ENCODE assay signal across 1 cellular context in the genomic region with DNA sequence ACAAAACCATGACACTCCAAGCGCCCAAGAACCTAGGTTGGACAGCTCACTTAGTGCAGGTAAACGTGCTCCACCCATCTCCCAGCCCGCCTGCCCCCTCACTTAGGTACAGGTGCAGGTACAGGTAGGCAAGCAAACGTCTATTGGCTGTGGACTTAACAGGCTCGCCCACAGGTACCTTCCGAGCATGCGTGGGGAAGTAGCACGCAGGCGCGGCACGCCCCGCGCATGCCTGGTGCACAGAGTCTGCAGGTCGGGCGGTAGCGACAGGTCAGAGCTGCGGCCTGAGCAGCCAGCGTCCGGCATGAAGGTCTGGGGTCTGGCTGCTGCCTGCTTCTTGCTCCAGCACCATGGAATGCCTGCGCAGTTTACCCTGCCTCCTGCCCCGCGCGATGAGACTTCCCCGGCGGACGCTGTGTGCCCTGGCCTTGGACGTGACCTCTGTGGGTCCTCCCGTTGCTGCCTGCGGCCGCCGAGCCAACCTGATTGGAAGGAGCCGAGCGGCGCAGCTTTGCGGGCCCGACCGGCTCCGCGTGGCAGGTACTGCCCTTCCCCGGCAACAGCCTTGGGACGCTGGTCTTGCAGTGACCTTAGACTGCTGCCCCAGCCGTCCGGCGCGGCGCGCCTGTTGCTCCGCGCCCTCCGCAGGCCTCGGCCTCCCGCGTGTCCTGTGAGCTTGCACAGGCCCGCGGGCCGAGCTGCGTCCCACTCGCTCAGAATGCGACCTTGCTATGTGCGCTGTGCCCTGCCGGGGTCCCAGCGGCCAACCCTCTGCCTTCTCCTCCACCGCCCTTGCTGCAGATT.
TF ChIP-seq lines count a peak whose summit lies in the region.

A gene with protein sequence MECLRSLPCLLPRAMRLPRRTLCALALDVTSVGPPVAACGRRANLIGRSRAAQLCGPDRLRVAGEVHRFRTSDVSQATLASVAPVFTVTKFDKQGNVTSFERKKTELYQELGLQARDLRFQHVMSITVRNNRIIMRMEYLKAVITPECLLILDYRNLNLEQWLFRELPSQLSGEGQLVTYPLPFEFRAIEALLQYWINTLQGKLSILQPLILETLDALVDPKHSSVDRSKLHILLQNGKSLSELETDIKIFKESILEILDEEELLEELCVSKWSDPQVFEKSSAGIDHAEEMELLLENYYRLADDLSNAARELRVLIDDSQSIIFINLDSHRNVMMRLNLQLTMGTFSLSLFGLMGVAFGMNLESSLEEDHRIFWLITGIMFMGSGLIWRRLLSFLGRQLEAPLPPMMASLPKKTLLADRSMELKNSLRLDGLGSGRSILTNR (plus strand): TSS at position 240 of the 804 bp plus-strand sequence. CDS start 111 bp downstream, at position 351.

TF ChIP-seq in K562, 482 proteins besides CTCF, POLR2A, EP300 and RAD21 (continued from another document and continues in another):
- TF ChIP-seq, protein P1, sequence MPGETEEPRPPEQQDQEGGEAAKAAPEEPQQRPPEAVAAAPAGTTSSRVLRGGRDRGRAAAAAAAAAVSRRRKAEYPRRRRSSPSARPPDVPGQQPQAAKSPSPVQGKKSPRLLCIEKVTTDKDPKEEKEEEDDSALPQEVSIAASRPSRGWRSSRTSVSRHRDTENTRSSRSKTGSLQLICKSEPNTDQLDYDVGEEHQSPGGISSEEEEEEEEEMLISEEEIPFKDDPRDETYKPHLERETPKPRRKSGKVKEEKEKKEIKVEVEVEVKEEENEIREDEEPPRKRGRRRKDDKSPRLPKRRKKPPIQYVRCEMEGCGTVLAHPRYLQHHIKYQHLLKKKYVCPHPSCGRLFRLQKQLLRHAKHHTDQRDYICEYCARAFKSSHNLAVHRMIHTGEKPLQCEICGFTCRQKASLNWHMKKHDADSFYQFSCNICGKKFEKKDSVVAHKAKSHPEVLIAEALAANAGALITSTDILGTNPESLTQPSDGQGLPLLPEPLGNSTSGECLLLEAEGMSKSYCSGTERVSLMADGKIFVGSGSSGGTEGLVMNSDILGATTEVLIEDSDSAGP (CRISPR knock-in tag; IDR thresholded peaks at IDR 0.05): no peak
- no peak for TF ChIP-seq PHF21A (IDR thresholded peaks at IDR 0.05; ENCODE audit: borderline replicate concordance, low read depth)
- TF ChIP-seq ASH1L (IDR thresholded peaks at IDR 0.05; ENCODE audit: borderline replicate concordance, low read depth, partially characterized antibody): no peak
- TF ChIP-seq, protein P2, sequence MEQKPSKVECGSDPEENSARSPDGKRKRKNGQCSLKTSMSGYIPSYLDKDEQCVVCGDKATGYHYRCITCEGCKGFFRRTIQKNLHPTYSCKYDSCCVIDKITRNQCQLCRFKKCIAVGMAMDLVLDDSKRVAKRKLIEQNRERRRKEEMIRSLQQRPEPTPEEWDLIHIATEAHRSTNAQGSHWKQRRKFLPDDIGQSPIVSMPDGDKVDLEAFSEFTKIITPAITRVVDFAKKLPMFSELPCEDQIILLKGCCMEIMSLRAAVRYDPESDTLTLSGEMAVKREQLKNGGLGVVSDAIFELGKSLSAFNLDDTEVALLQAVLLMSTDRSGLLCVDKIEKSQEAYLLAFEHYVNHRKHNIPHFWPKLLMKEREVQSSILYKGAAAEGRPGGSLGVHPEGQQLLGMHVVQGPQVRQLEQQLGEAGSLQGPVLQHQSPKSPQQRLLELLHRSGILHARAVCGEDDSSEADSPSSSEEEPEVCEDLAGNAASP (IDR thresholded peaks at IDR 0.05): no peak
- TF ChIP-seq HNRNPH1 (optimal IDR thresholded peaks at IDR 0.05; ENCODE audit: low read depth, low read length): no peak
- TF ChIP-seq, protein P3, sequence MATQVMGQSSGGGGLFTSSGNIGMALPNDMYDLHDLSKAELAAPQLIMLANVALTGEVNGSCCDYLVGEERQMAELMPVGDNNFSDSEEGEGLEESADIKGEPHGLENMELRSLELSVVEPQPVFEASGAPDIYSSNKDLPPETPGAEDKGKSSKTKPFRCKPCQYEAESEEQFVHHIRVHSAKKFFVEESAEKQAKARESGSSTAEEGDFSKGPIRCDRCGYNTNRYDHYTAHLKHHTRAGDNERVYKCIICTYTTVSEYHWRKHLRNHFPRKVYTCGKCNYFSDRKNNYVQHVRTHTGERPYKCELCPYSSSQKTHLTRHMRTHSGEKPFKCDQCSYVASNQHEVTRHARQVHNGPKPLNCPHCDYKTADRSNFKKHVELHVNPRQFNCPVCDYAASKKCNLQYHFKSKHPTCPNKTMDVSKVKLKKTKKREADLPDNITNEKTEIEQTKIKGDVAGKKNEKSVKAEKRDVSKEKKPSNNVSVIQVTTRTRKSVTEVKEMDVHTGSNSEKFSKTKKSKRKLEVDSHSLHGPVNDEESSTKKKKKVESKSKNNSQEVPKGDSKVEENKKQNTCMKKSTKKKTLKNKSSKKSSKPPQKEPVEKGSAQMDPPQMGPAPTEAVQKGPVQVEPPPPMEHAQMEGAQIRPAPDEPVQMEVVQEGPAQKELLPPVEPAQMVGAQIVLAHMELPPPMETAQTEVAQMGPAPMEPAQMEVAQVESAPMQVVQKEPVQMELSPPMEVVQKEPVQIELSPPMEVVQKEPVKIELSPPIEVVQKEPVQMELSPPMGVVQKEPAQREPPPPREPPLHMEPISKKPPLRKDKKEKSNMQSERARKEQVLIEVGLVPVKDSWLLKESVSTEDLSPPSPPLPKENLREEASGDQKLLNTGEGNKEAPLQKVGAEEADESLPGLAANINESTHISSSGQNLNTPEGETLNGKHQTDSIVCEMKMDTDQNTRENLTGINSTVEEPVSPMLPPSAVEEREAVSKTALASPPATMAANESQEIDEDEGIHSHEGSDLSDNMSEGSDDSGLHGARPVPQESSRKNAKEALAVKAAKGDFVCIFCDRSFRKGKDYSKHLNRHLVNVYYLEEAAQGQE (CRISPR knock-in tag; IDR thresholded peaks at IDR 0.05; ENCODE audit: low read depth): peak; percentile 75; the same call in 1 of the 2 replicates
- TF ChIP-seq HDGF (IDR thresholded peaks at IDR 0.05): no peak
- no peak for TF ChIP-seq ZNF121 (CRISPR knock-in tag; conservative IDR thresholded peaks at IDR 0.05)
- TF ChIP-seq JUN (IDR thresholded peaks at IDR 0.05; ENCODE audit: borderline replicate concordance, low read depth, low read length): no peak
- TF ChIP-seq JUN (CRISPR knock-in tag; IDR thresholded peaks at IDR 0.05; ENCODE audit: borderline replicate concordance): peak; percentile 83; the same call in 1 of the 2 replicates
- TF ChIP-seq, protein P4, sequence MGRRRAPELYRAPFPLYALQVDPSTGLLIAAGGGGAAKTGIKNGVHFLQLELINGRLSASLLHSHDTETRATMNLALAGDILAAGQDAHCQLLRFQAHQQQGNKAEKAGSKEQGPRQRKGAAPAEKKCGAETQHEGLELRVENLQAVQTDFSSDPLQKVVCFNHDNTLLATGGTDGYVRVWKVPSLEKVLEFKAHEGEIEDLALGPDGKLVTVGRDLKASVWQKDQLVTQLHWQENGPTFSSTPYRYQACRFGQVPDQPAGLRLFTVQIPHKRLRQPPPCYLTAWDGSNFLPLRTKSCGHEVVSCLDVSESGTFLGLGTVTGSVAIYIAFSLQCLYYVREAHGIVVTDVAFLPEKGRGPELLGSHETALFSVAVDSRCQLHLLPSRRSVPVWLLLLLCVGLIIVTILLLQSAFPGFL (CRISPR knock-in tag; IDR thresholded peaks at IDR 0.05): no peak
- TF ChIP-seq NCOA6 (IDR thresholded peaks at IDR 0.05): no peak; the same call in 1 of the 2 replicates
- TF ChIP-seq FOSL1 (tag; conservative IDR thresholded peaks at IDR 0.05): no peak
- TF ChIP-seq, protein P5, sequence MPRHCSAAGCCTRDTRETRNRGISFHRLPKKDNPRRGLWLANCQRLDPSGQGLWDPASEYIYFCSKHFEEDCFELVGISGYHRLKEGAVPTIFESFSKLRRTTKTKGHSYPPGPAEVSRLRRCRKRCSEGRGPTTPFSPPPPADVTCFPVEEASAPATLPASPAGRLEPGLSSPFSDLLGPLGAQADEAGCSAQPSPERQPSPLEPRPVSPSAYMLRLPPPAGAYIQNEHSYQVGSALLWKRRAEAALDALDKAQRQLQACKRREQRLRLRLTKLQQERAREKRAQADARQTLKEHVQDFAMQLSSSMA (CRISPR knock-in tag; IDR thresholded peaks at IDR 0.05): no peak
- TF ChIP-seq ETV5 (CRISPR knock-in tag; IDR thresholded peaks at IDR 0.05; ENCODE audit: low read depth): no peak; the same call in 1 of the 2 replicates
- no peak for TF ChIP-seq ZNF507 (tag; conservative IDR thresholded peaks at IDR 0.05)
- no peak for TF ChIP-seq ZNF764 (CRISPR knock-in tag; IDR thresholded peaks at IDR 0.05; ENCODE audit: low read depth)
- TF ChIP-seq ZNF124 (CRISPR knock-in tag; IDR thresholded peaks at IDR 0.05): no peak
- TF ChIP-seq ZBTB17 (CRISPR knock-in tag; IDR thresholded peaks at IDR 0.05): peak; percentile 69; the same call in 1 of the 2 replicates
- TF ChIP-seq DACH1 (IDR thresholded peaks at IDR 0.05; ENCODE audit: partially characterized antibody): no peak
- TF ChIP-seq TCF3 (CRISPR knock-in tag; IDR thresholded peaks at IDR 0.05): peak; percentile 17; the same call in 1 of the 2 replicates
- no peak for TF ChIP-seq DDX20 (tag; IDR thresholded peaks at IDR 0.05; ENCODE audit: low read depth)
- TF ChIP-seq CBFA2T2 (conservative IDR thresholded peaks at IDR 0.05): no peak
- no peak for TF ChIP-seq ZFP30 (CRISPR knock-in tag; IDR thresholded peaks at IDR 0.05; ENCODE audit: borderline replicate concordance)
- TF ChIP-seq, protein P6, sequence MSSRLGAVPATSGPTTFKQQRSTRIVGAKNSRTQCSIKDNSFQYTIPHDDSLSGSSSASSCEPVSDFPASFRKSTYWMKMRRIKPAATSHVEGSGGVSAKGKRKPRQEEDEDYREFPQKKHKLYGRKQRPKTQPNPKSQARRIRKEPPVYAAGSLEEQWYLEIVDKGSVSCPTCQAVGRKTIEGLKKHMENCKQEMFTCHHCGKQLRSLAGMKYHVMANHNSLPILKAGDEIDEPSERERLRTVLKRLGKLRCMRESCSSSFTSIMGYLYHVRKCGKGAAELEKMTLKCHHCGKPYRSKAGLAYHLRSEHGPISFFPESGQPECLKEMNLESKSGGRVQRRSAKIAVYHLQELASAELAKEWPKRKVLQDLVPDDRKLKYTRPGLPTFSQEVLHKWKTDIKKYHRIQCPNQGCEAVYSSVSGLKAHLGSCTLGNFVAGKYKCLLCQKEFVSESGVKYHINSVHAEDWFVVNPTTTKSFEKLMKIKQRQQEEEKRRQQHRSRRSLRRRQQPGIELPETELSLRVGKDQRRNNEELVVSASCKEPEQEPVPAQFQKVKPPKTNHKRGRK (tag; IDR thresholded peaks at IDR 0.05): no peak
- TF ChIP-seq PPARD (CRISPR knock-in tag; IDR thresholded peaks at IDR 0.05): no peak
- TF ChIP-seq RBM34 (IDR thresholded peaks at IDR 0.05; ENCODE audit: borderline replicate concordance, insufficient read depth, low read length): no peak
- TF ChIP-seq ZKSCAN1 (IDR thresholded peaks at IDR 0.05; ENCODE audit: low read depth, low read length): no peak; the same call in 1 of the 2 replicates
- TF ChIP-seq, protein P7, sequence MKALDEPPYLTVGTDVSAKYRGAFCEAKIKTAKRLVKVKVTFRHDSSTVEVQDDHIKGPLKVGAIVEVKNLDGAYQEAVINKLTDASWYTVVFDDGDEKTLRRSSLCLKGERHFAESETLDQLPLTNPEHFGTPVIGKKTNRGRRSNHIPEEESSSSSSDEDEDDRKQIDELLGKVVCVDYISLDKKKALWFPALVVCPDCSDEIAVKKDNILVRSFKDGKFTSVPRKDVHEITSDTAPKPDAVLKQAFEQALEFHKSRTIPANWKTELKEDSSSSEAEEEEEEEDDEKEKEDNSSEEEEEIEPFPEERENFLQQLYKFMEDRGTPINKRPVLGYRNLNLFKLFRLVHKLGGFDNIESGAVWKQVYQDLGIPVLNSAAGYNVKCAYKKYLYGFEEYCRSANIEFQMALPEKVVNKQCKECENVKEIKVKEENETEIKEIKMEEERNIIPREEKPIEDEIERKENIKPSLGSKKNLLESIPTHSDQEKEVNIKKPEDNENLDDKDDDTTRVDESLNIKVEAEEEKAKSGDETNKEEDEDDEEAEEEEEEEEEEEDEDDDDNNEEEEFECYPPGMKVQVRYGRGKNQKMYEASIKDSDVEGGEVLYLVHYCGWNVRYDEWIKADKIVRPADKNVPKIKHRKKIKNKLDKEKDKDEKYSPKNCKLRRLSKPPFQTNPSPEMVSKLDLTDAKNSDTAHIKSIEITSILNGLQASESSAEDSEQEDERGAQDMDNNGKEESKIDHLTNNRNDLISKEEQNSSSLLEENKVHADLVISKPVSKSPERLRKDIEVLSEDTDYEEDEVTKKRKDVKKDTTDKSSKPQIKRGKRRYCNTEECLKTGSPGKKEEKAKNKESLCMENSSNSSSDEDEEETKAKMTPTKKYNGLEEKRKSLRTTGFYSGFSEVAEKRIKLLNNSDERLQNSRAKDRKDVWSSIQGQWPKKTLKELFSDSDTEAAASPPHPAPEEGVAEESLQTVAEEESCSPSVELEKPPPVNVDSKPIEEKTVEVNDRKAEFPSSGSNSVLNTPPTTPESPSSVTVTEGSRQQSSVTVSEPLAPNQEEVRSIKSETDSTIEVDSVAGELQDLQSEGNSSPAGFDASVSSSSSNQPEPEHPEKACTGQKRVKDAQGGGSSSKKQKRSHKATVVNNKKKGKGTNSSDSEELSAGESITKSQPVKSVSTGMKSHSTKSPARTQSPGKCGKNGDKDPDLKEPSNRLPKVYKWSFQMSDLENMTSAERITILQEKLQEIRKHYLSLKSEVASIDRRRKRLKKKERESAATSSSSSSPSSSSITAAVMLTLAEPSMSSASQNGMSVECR (CRISPR knock-in tag; IDR thresholded peaks at IDR 0.05): peak; percentile 87
- TF ChIP-seq KAT7 (CRISPR knock-in tag; IDR thresholded peaks at IDR 0.05; ENCODE audit: borderline replicate concordance): peak; percentile 86; the same call in 1 of the 2 replicates
- peak; percentile 93 for TF ChIP-seq POLR2B (IDR thresholded peaks at IDR 0.05; ENCODE audit: low read depth, partially characterized antibody)
- TF ChIP-seq TRIM24 (IDR thresholded peaks at IDR 0.05): no peak
- TF ChIP-seq NR2F6 (CRISPR knock-in tag; IDR thresholded peaks at IDR 0.05): 0 out of 2 replicates have a peak, but pooled peaks have one; percentile 27
- TF ChIP-seq, protein P8, sequence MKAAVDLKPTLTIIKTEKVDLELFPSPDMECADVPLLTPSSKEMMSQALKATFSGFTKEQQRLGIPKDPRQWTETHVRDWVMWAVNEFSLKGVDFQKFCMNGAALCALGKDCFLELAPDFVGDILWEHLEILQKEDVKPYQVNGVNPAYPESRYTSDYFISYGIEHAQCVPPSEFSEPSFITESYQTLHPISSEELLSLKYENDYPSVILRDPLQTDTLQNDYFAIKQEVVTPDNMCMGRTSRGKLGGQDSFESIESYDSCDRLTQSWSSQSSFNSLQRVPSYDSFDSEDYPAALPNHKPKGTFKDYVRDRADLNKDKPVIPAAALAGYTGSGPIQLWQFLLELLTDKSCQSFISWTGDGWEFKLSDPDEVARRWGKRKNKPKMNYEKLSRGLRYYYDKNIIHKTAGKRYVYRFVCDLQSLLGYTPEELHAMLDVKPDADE (conservative IDR thresholded peaks at IDR 0.05; ENCODE audit: control insufficient read depth, low read depth, low read length): 0 out of 2 replicates have a peak, but pooled peaks have one; percentile 36
- no peak for TF ChIP-seq MAFF (IDR thresholded peaks at IDR 0.05; ENCODE audit: low read length)
- TF ChIP-seq ZNF830 (CRISPR knock-in tag; IDR thresholded peaks at IDR 0.05): 0 out of 2 replicates have a peak, but pooled peaks have one; percentile 21
- TF ChIP-seq NFIC (IDR thresholded peaks at IDR 0.05): peak; percentile 52; the same call in 1 of the 2 replicates
